27 cellular contexts compared by ENCODE assay signal in genomic region chr12:54045868-54046529, GRCh38. TPM values are rescaled to one million over a fixed set of nuclear protein-coding genes. Genes with fewer than 3 reads are reported as not detected.
"Had no signal": no experiment of that assay in that cellular context is flagged by ENCODE, and none has a peak within 500 bp of the region (broad histone marks: within the 10 kb centered on the region; RNA-seq: fewer than 3 reads in every experiment).

No MANE protein-coding gene starts in this region.

- H3K4me3 ChIP-seq: prostate gland, suprapubic skin, tibial artery had no signal

- DNase-seq: activated B cell treated with CpG ODN at 0.5 μM for 24 hours; activated CD4-positive, alpha-beta T cell treated with anti-CD3 and anti-CD28 coated beads, Interleukin-2, amount 50 U/mL, for 1 hour; activated CD8-positive, alpha-beta T cell treated with anti-CD3 and anti-CD28 coated beads for 36 hours; activated gamma-delta T cell treated with Interleukin-2 at 50 U/mL for 16 hours; activated T-cell treated with anti-CD3 and anti-CD28 coated beads, Interleukin-2, amount 50 U/mL, for 4 hours; dermis blood vessel endothelial cell; effector CD4-positive, alpha-beta T cell; glutamatergic neuron; islet precursor cell; mammary epithelial cell; midbrain; naive thymus-derived CD4-positive, alpha-beta T cell; pancreas; sigmoid colon; small intestine; stimulated activated CD4-positive, alpha-beta T cell treated with anti-CD3 and anti-CD28 coated beads, Interleukin-1b, Interleukin-23, amount 100 ng/mL, for 48 hours; stimulated activated naive B cell treated with anti-CD40 and anti-IgM and Interleukin-4, amounts not matched to agents 10 μg/mL and 1 μg/mL and 100 μg/mL, for 72 hours; stomach; tibial artery had no signal

- ATAC-seq: activated CD8-positive, alpha-beta T cell treated with anti-CD3 and anti-CD28 coated beads for 36 hours; activated naive CD4-positive, alpha-beta T cell treated with anti-CD3 and anti-CD28 coated beads, Interleukin-2, amount 50 U/mL, for 72 hours; activated T-helper 17 cell treated with anti-CD3 and anti-CD28 coated beads, Interleukin-2, amount 50 U/mL, for 72 hours; naive thymus-derived CD4-positive, alpha-beta T cell; stimulated activated naive B cell treated with anti-CD40 and anti-IgM and Interleukin-4, amounts not matched to agents 10 μg/mL and 1 μg/mL and 100 μg/mL, for 72 hours had no signal

RNA-seq across cellular contexts. Expression of gene HOXC4, which starts 7.6 kb away (rescaled TPM):
- total RNA-seq: dermis blood vessel endothelial cell; frontal cortex; liver; T-helper 2 cell treated with Interferon-gamma antibody and Interleukin-4, amounts not matched to agents 100 ng/mL and 5 ng/mL, for 36 hours had no signal

RNA-seq across cellular contexts. Expression of gene HOXC5, which starts 13.1 kb away (rescaled TPM):
- total RNA-seq: activated B cell treated with CpG ODN at 0.5 μM for 24 hours; activated CD8-positive, alpha-beta T cell treated with anti-CD3 and anti-CD28 coated beads for 36 hours; activated naive CD4-positive, alpha-beta T cell treated with anti-CD3 and anti-CD28 coated beads, Interleukin-2, amount 50 U/mL, for 72 hours; activated T-cell treated with anti-CD3 and anti-CD28 coated beads, Interleukin-2, amount 50 U/mL, for 4 hours; activated T-helper 17 cell treated with anti-CD3 and anti-CD28 coated beads, Interleukin-2, amount 50 U/mL, for 72 hours; dermis blood vessel endothelial cell; frontal cortex; liver; naive thymus-derived CD4-positive, alpha-beta T cell; pancreas; stomach; T-helper 2 cell treated with Interferon-gamma antibody and Interleukin-4, amounts not matched to agents 100 ng/mL and 5 ng/mL, for 36 hours had no signal

RNA-seq across cellular contexts. Expression of gene HOXC6, which starts 17.8 kb away (rescaled TPM):
- total RNA-seq: activated B cell treated with CpG ODN at 0.5 μM for 24 hours; activated CD8-positive, alpha-beta T cell treated with anti-CD3 and anti-CD28 coated beads for 36 hours; activated naive CD4-positive, alpha-beta T cell treated with anti-CD3 and anti-CD28 coated beads, Interleukin-2, amount 50 U/mL, for 72 hours; activated T-cell treated with anti-CD3 and anti-CD28 coated beads, Interleukin-2, amount 50 U/mL, for 4 hours; activated T-helper 17 cell treated with anti-CD3 and anti-CD28 coated beads, Interleukin-2, amount 50 U/mL, for 72 hours; frontal cortex; naive thymus-derived CD4-positive, alpha-beta T cell; sigmoid colon; T-helper 2 cell treated with Interferon-gamma antibody and Interleukin-4, amounts not matched to agents 100 ng/mL and 5 ng/mL, for 36 hours had no signal

RNA-seq across cellular contexts. Expression of gene HOXC8, which starts 37.2 kb away (rescaled TPM):
- total RNA-seq: activated B cell treated with CpG ODN at 0.5 μM for 24 hours; activated CD8-positive, alpha-beta T cell treated with anti-CD3 and anti-CD28 coated beads for 36 hours; activated naive CD4-positive, alpha-beta T cell treated with anti-CD3 and anti-CD28 coated beads, Interleukin-2, amount 50 U/mL, for 72 hours; activated T-cell treated with anti-CD3 and anti-CD28 coated beads, Interleukin-2, amount 50 U/mL, for 4 hours; activated T-helper 17 cell treated with anti-CD3 and anti-CD28 coated beads, Interleukin-2, amount 50 U/mL, for 72 hours; dermis blood vessel endothelial cell; esophagus muscularis mucosa; frontal cortex; liver; naive thymus-derived CD4-positive, alpha-beta T cell; pancreas; sigmoid colon; stomach; T-helper 2 cell treated with Interferon-gamma antibody and Interleukin-4, amounts not matched to agents 100 ng/mL and 5 ng/mL, for 36 hours had no signal

RNA-seq across cellular contexts. Expression of gene HOXC9, which starts 46.0 kb away (rescaled TPM):
- total RNA-seq: activated B cell treated with CpG ODN at 0.5 μM for 24 hours; activated CD8-positive, alpha-beta T cell treated with anti-CD3 and anti-CD28 coated beads for 36 hours; activated naive CD4-positive, alpha-beta T cell treated with anti-CD3 and anti-CD28 coated beads, Interleukin-2, amount 50 U/mL, for 72 hours; activated T-cell treated with anti-CD3 and anti-CD28 coated beads, Interleukin-2, amount 50 U/mL, for 4 hours; activated T-helper 17 cell treated with anti-CD3 and anti-CD28 coated beads, Interleukin-2, amount 50 U/mL, for 72 hours; esophagus muscularis mucosa; frontal cortex; liver; naive thymus-derived CD4-positive, alpha-beta T cell; sigmoid colon; stomach; T-helper 2 cell treated with Interferon-gamma antibody and Interleukin-4, amounts not matched to agents 100 ng/mL and 5 ng/mL, for 36 hours had no signal
